19 cellular contexts compared by ENCODE assay signal in genomic region chr17:72254808-72255449, GRCh38.
DNase-seq lines count a peak whose midpoint lies in the region; ATAC-seq and TF ChIP-seq lines count a peak whose summit lies in the region.
"Had no signal": no experiment of that assay in that cellular context is flagged by ENCODE, and none has a peak within 500 bp of the region (broad histone marks: within the 10 kb centered on the region; RNA-seq: fewer than 3 reads in every experiment).

No MANE protein-coding gene starts in this region.

- ATAC-seq in PC-3 (no peak), upper lobe of right lung (no peak)
- ATAC-seq: Right ventricle myocardium inferior had no signal

- intact Hi-C loops in PC-3 (cut with micrococcal nuclease): no loop called here
- intact Hi-C loops in colonic mucosa (cut with DNase I): loop anchor here (5.0 kb wide), 1 partner anchor 172 kb away; no protein-coding TSS in a partner anchor
- intact Hi-C loops in upper lobe of right lung (cut with DNase I): no loop called here
- intact Hi-C loops in vagina (cut with DNase I): no loop called here
- intact Hi-C loops in PC-9 (cut with micrococcal nuclease; ENCODE audit: unreplicated experiment): no loop called here

- no peaks in the 10 kb centered on the region for H3K9me3 ChIP-seq in PC-3 (ENCODE audit: low read length)
- H3K9me3 ChIP-seq in colonic mucosa: no peaks in the 10 kb centered on the region
- H3K9me3 ChIP-seq in mucosa of rectum (ENCODE audit: control insufficient read depth in 2 of 2, low read length in 2 of 2): no peaks in the 10 kb centered on the region
- no peaks in the 10 kb centered on the region for H3K9me3 ChIP-seq in upper lobe of right lung
- H3K9me3 ChIP-seq in vagina: no peaks in the 10 kb centered on the region
- no peaks in the 10 kb centered on the region for H3K9me3 ChIP-seq in PC-9 (ENCODE audit: insufficient read depth, low read depth)
- H3K9me3 ChIP-seq: BE2C, MG63 had no signal

- H2AFZ ChIP-seq in PC-3 (ENCODE audit: low read length) (no peak overlapping the region), PC-9 (no peak overlapping the region)

- H3K4me2 ChIP-seq in PC-3 (ENCODE audit: low read length) (no peak overlapping the region), PC-9 (no peak overlapping the region)
- H3K4me2 ChIP-seq: KMS-11 had no signal

- H3K27ac ChIP-seq in PC-3 (ENCODE audit: low read length): no peak overlapping the region
- H3K27ac ChIP-seq in colonic mucosa: peak overlapping the region; percentile 13
- H3K27ac ChIP-seq in mucosa of rectum (ENCODE audit: low read depth in 2 of 2, low read length in 2 of 2): peak overlapping the region; percentile 45 to 56
- no peak overlapping the region for H3K27ac ChIP-seq in upper lobe of right lung
- H3K27ac ChIP-seq in vagina: no peak overlapping the region
- no peak overlapping the region for H3K27ac ChIP-seq in PC-9
- H3K27ac ChIP-seq: HL-60, KMS-11 had no signal

- H4K20me1 ChIP-seq in PC-3 (ENCODE audit: low read length) (no peaks in the 10 kb centered on the region), PC-9 (ENCODE audit: insufficient read depth) (no peaks in the 10 kb centered on the region)

- no peaks in the 10 kb centered on the region for H3K4me1 ChIP-seq in PC-3 (ENCODE audit: insufficient read depth, low read length)
- peaks cover 4% of the 10 kb centered on the region for H3K4me1 ChIP-seq in colonic mucosa
- H3K4me1 ChIP-seq in mucosa of rectum (ENCODE audit: control insufficient read depth in 2 of 2, insufficient read depth in 2 of 2, low read length in 2 of 2): peaks cover 4 to 14% of the 10 kb centered on the region in 2 donors
- H3K4me1 ChIP-seq in upper lobe of right lung: no peaks in the 10 kb centered on the region
- no peaks in the 10 kb centered on the region for H3K4me1 ChIP-seq in vagina
- no peaks in the 10 kb centered on the region for H3K4me1 ChIP-seq in PC-9 (replicated peaks; ENCODE audit: insufficient read depth)

- TF ChIP-seq POLR2A in vagina (IDR thresholded peaks at IDR 0.05): no peak

- no peak overlapping the region for H3K4me3 ChIP-seq in PC-3 (ENCODE audit: low read length)
- no peak overlapping the region for H3K4me3 ChIP-seq in colonic mucosa
- no peak overlapping the region for H3K4me3 ChIP-seq in mucosa of rectum (ENCODE audit: low read length in 2 of 2)
- H3K4me3 ChIP-seq in upper lobe of right lung: no peak overlapping the region
- H3K4me3 ChIP-seq in vagina: no peak overlapping the region
- no peak overlapping the region for H3K4me3 ChIP-seq in PC-9
- H3K4me3 ChIP-seq: MG63 had no signal

- H3K27me3 ChIP-seq in PC-3 (ENCODE audit: low read length): no peaks in the 10 kb centered on the region
- no peaks in the 10 kb centered on the region for H3K27me3 ChIP-seq in colonic mucosa
- H3K27me3 ChIP-seq in mucosa of rectum (ENCODE audit: control insufficient read depth in 2 of 2, insufficient read depth in 2 of 2, low read length in 2 of 2): no peaks in the 10 kb centered on the region
- H3K27me3 ChIP-seq in upper lobe of right lung: no peaks in the 10 kb centered on the region
- H3K27me3 ChIP-seq in vagina: no peaks in the 10 kb centered on the region
- no peaks in the 10 kb centered on the region for H3K27me3 ChIP-seq in PC-9 (ENCODE audit: insufficient read depth, low read depth)
- H3K27me3 ChIP-seq: BE2C, MG63 had no signal

- H3K36me3 ChIP-seq in PC-3 (ENCODE audit: low read depth, low read length) (no peaks in the 10 kb centered on the region), colonic mucosa (no peaks in the 10 kb centered on the region), mucosa of rectum (ENCODE audit: control insufficient read depth in 2 of 2, insufficient read depth in 2 of 2, low read length in 2 of 2) (no peaks in the 10 kb centered on the region), upper lobe of right lung (no peaks in the 10 kb centered on the region), vagina (no peaks in the 10 kb centered on the region), PC-9 (ENCODE audit: low read depth) (no peaks in the 10 kb centered on the region)
- H3K36me3 ChIP-seq: BE2C, MG63 had no signal

- POLR2A ChIA-PET in PC-3 (lab: Charles Lee; ENCODE audit: unreplicated experiment): no interaction called here
- POLR2A ChIA-PET in PC-9 (lab: Charles Lee; ENCODE audit: unreplicated experiment): no interaction called here

- BruUV-seq in PC-3 (replicated peaks; lab: Mats Ljungman, UMichigan): no TSS peak
- BruUV-seq in PC-9 (replicated peaks; lab: Mats Ljungman, UMichigan): no TSS peak

- no peaks in the 10 kb centered on the region for H3K9me2 ChIP-seq in PC-3 (replicated peaks; ENCODE audit: low read length)
- no peaks in the 10 kb centered on the region for H3K9me2 ChIP-seq in PC-9 (ENCODE audit: insufficient read depth)

- DNase-seq in HCEC 1CT (peak; percentile 5), PC-3 (peak; percentile 56), colonic mucosa (no peak), upper lobe of right lung (no peak), vagina (ENCODE audit: extremely low spot score in 2 of 2) (no peak), PC-9 (no peak)
- DNase-seq: BE2C; CD4-positive, alpha-beta memory T cell; DND-41; GOT3; MG63; NCI-H1105; NCI-H187 treated with DMSO at 0.1 percent for 48 hours; NCI-H2171 treated with DMSO at 0.1 percent for 48 hours; NCI-H524 treated with DMSO at 0.1 percent for 48 hours had no signal

- H3F3A ChIP-seq in PC-3 (ENCODE audit: low read length, unreplicated experiment) (no peaks in the 10 kb centered on the region), PC-9 (ENCODE audit: insufficient read depth, low read depth) (no peaks in the 10 kb centered on the region)

- no peak overlapping the region for H3K9ac ChIP-seq in PC-3 (ENCODE audit: low read length)
- H3K9ac ChIP-seq in colonic mucosa (ENCODE audit: low read depth in 2 of 2, low read length in 2 of 2): peak overlapping the region in 1 of 2 donors; percentile 55
- no peak overlapping the region for H3K9ac ChIP-seq in mucosa of rectum (ENCODE audit: low read depth in 1 of 2, low read length in 2 of 2)
- H3K9ac ChIP-seq: KMS-11 had no signal

- CTCF ChIA-PET in PC-3 (lab: Charles Lee): no interaction called here
- CTCF ChIA-PET in PC-9 (lab: Charles Lee): no interaction called here

- H3K79me2 ChIP-seq in PC-3 (ENCODE audit: low read length) (no peaks in the 10 kb centered on the region), PC-9 (ENCODE audit: low read depth) (no peaks in the 10 kb centered on the region)

- no peak for TF ChIP-seq CTCF in PC-3 (conservative IDR thresholded peaks at IDR 0.05; ENCODE audit: low read depth, low read length)
- TF ChIP-seq CTCF in colonic mucosa (IDR thresholded peaks at IDR 0.05): no peak
- no peak for TF ChIP-seq CTCF in upper lobe of right lung (IDR thresholded peaks at IDR 0.05)
- no peak for TF ChIP-seq CTCF in vagina (IDR thresholded peaks at IDR 0.05)
- TF ChIP-seq CTCF in PC-9 (conservative IDR thresholded peaks at IDR 0.05): no peak

Comparison
In these comparisons a context has a peak if more than half of its experiments do, and no peak if none do; other contexts are left out.
1. DNase-seq: peak in HCEC 1CT (single experiment) and PC-3 (single experiment); none in colonic mucosa (single experiment), upper lobe of right lung (single experiment), vagina (0 of 2) and PC-9 (0 of 2).
2. H3K27ac ChIP-seq: peak in colonic mucosa (single experiment) and mucosa of rectum (2 of 2); none in PC-3 (single experiment), upper lobe of right lung (single experiment), vagina (single experiment) and PC-9 (single experiment).